1 cellular context compared by ENCODE assay signal in the genomic region with DNA sequence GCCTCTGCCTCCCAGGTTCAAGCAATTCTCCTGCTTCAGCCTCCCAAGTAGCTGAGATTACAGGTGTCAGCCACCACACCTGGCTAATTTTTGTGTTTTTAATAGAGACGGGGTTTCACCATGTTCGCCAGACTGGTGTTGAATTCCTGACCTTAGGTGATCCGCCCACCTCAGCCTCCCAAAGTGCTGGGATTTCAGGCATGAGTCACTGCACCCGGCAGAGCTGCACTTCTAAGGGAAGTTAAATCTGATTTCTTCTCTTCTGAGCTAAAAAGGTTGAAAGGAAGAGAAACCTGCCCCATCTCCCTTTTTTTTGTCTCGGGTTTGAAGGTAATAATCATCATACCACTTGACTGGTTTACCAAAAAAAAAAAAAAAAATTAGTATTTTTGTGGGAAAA.
A peak's percentile ranks its signal among the peaks of the same experiment; 100 is the strongest.
TF ChIP-seq lines count a peak whose summit lies in the region.

No MANE protein-coding gene starts in this region.

TF ChIP-seq in HEK293, 187 proteins besides CTCF, POLR2A, EP300 and RAD21:
- TF ChIP-seq PRDM1 (tag by site-specific recombination; IDR thresholded peaks at IDR 0.05): 0 out of 2 replicates have a peak, but pooled peaks have one; percentile 54
- peak; percentile 45; the same call in 1 of the 2 replicates for TF ChIP-seq ZFHX2 (tag by site-specific recombination; conservative IDR thresholded peaks at IDR 0.05)
